Comparison of ENCODE assay signal across 28 cellular contexts in the genomic region with DNA sequence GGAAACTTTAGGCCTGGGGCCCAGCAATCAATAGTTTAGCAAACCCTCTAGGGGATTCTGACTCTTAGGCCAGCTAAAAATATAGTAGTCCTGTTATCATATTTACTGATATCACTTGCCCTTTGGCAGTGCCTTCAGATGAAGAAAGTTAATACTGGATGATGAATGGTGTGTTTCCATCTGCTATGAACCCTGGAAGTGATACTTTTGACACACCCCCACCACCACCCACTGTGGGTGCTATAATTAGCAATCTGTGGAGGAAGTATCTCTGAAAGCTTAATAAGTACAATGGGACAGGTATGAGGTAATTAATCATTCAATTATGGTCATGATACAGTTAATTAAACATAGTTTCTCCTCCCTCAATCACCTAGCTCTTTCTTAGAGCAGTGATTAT.
DNase-seq lines count a peak whose midpoint lies in the region; ATAC-seq and TF ChIP-seq lines count a peak whose summit lies in the region.
"Had no signal": no experiment of that assay in that cellular context is flagged by ENCODE, and none has a peak within 500 bp of the region (broad histone marks: within the 10 kb centered on the region; RNA-seq: fewer than 3 reads in every experiment).

No MANE protein-coding gene starts in this region.

- no peak for TF ChIP-seq CTCF in foreskin keratinocyte (conservative IDR thresholded peaks at IDR 0.05)
- no peak for TF ChIP-seq CTCF in gastrocnemius medialis (IDR thresholded peaks at IDR 0.05 in 4 of 5, conservative IDR thresholded peaks at IDR 0.05 in 1 of 5)
- no peak for TF ChIP-seq CTCF in tibial artery (IDR thresholded peaks at IDR 0.05)

- H3K27ac ChIP-seq in foreskin keratinocyte (peak overlapping the region; percentile 48), gastrocnemius medialis (peak overlapping the region in 1 of 4 donors; percentile 31), tibial artery (no peak overlapping the region)
- H3K27ac ChIP-seq: BLaER1, prostate gland, sigmoid colon, SJCRH30, stomach, tibial nerve, WERI-Rb-1 had no signal

- H3K9me3 ChIP-seq in gastrocnemius medialis, result no peaks in the 10 kb centered on the region
- H3K9me3 ChIP-seq in tibial artery, result no peaks in the 10 kb centered on the region
- H3K9me3 ChIP-seq: BLaER1, prostate gland, sigmoid colon, SJCRH30, stomach, tibial nerve had no signal

- H3K36me3 ChIP-seq in gastrocnemius medialis (no peaks in the 10 kb centered on the region), tibial artery (no peaks in the 10 kb centered on the region)
- H3K36me3 ChIP-seq: BLaER1, prostate gland, sigmoid colon, SJCRH30, stomach, tibial nerve, WERI-Rb-1 had no signal

- H3K4me1 ChIP-seq in foreskin keratinocyte, result peaks cover 36% of the 10 kb centered on the region
- peaks cover 7 to 24% of the 10 kb centered on the region in 2 donors for H3K4me1 ChIP-seq in gastrocnemius medialis
- no peaks in the 10 kb centered on the region for H3K4me1 ChIP-seq in tibial artery
- H3K4me1 ChIP-seq: BLaER1, prostate gland, sigmoid colon, tibial nerve had no signal

- in situ Hi-C loops in gastrocnemius medialis (cut with MboI; ENCODE audit: low sequenced_read_pairs in 4 of 4), result no loop called here

- DNase-seq in foreskin keratinocyte, result no peak
- DNase-seq in gastrocnemius medialis, result no peak
- no peak for DNase-seq in tibial artery
- DNase-seq in globus pallidus (ENCODE audit: low spot score), result no peak
- DNase-seq in NCI-H2029 treated with DMSO at 0.1 percent for 48 hours (lab: John Stamatoyannopoulos, UW), result no peak
- DNase-seq: activated CD4-positive, alpha-beta T cell treated with anti-CD3 and anti-CD28 coated beads, Interleukin-2, amount 10 ng/mL, durations not matched to agents 24 days and 14 days; activated effector memory CD4-positive, alpha-beta T cell treated with anti-CD3 and anti-CD28 coated beads, Interleukin-2, amount 50 U/mL, for 16 hours; activated T-cell treated with anti-CD3 and anti-CD28 coated beads, Interleukin-2, amount 50 U/mL, for 24 hours; effector CD4-positive, alpha-beta T cell; glutamatergic neuron; Karpas-422; midbrain; natural killer cell; NCI-H146; NCI-H2107; NCI-H446; NCI-H774; nucleus accumbens; sigmoid colon; SJCRH30; stimulated activated CD4-positive, alpha-beta T cell treated with anti-CD3 and anti-CD28 coated beads, Interleukin-4, amount 100 ng/mL, for 1 hour; stomach; WERI-Rb-1 had no signal

- intact Hi-C loops in gastrocnemius medialis (cut with DNase I; ENCODE audit: low total_unique reads) (no loop called here), tibial artery (cut with DNase I; ENCODE audit: low total_unique reads) (no loop called here)

- peak; percentile 23 for ATAC-seq in GM18909 (IDR thresholded peaks at IDR 0.05; ENCODE audit: poor library complexity, unreplicated experiment)
- peak; percentile 26 for ATAC-seq in HG02981 (IDR thresholded peaks at IDR 0.05; ENCODE audit: unreplicated experiment)
- no peak for ATAC-seq in foreskin keratinocyte
- ATAC-seq in gastrocnemius medialis, result peak; percentile 44 to 47
- ATAC-seq: natural killer cell had no signal

- H3K4me3 ChIP-seq in gastrocnemius medialis (no peak overlapping the region), tibial artery (no peak overlapping the region)
- H3K4me3 ChIP-seq: BLaER1, prostate gland, sigmoid colon, SJCRH30, stomach, tibial nerve had no signal

- no peaks in the 10 kb centered on the region for H3K27me3 ChIP-seq in foreskin keratinocyte
- no peaks in the 10 kb centered on the region for H3K27me3 ChIP-seq in gastrocnemius medialis
- no peaks in the 10 kb centered on the region for H3K27me3 ChIP-seq in tibial artery
- H3K27me3 ChIP-seq: BLaER1, sigmoid colon, SJCRH30, stomach, tibial nerve had no signal

- TF ChIP-seq POLR2A in gastrocnemius medialis (IDR thresholded peaks at IDR 0.05), result no peak
